In genomic region chr21:24112020-24112419, GRCh38 we compare ENCODE assay signal across 23 cellular contexts.
"Had no signal": no experiment of that assay in that cellular context is flagged by ENCODE, and none has a peak within 500 bp of the region (broad histone marks: within the 10 kb centered on the region; RNA-seq: fewer than 3 reads in every experiment).

No MANE protein-coding gene starts in this region.

- H3K27me3 ChIP-seq: esophagus muscularis mucosa, gastrocnemius medialis, ovary, sigmoid colon, spleen, thyroid gland, vagina had no signal

- DNase-seq: effector memory CD4-positive, alpha-beta T cell; foreskin fibroblast; gastrocnemius medialis; head of caudate nucleus; kidney; natural killer cell; occipital lobe; ovary; posterior cingulate gyrus; psoas muscle; right cardiac atrium; sigmoid colon; spleen; stimulated activated CD4-positive, alpha-beta T cell treated with anti-CD3 and anti-CD28 coated beads, Interleukin-4, amount 100 ng/mL, for 4 hours; stimulated activated naive CD8-positive, alpha-beta T cell treated with anti-CD3 and anti-CD28 coated beads, Interleukin-15, Interleukin-2, amounts not matched to agents 100 U/mL and 50 U/mL, for 24 hours; thyroid gland; trophoblast cell had no signal

- ATAC-seq: gastrocnemius medialis; left lobe of liver; natural killer cell; psoas muscle; right cardiac atrium; stimulated activated memory B cell treated with anti-CD40 and anti-IgM and Interleukin-4, amounts not matched to agents 10 μg/mL and 1 μg/mL and 100 μg/mL, for 72 hours; stimulated activated naive CD8-positive, alpha-beta T cell treated with anti-CD3 and anti-CD28 coated beads, Interleukin-15, Interleukin-2, amounts not matched to agents 100 U/mL and 50 U/mL, for 24 hours had no signal

- H3K9me3 ChIP-seq: esophagus muscularis mucosa, gastrocnemius medialis, ovary, psoas muscle, sigmoid colon, spleen, thyroid gland, vagina had no signal

- H3K4me3 ChIP-seq: esophagus muscularis mucosa, gastrocnemius medialis, lung, ovary, psoas muscle, sigmoid colon, skin epidermis, spleen, thyroid gland, vagina had no signal

- H3K4me1 ChIP-seq: esophagus muscularis mucosa, gastrocnemius medialis, psoas muscle, sigmoid colon, spleen, thyroid gland, vagina had no signal

- H3K36me3 ChIP-seq: esophagus muscularis mucosa, gastrocnemius medialis, ovary, sigmoid colon, spleen, thyroid gland, vagina had no signal

- H3K27ac ChIP-seq: esophagus muscularis mucosa, gastrocnemius medialis, ovary, psoas muscle, sigmoid colon, skin epidermis, spleen, thyroid gland, vagina had no signal
